In genomic region chr17:76383645-76384221, GRCh38 we compare ENCODE assay signal across 1 cellular context.
TF ChIP-seq lines count a peak whose summit lies in the region.

No MANE protein-coding gene starts in this region.

TF ChIP-seq in HepG2, 621 proteins besides CTCF, POLR2A, EP300 and RAD21 (continued from another document and continues in another):
- TF ChIP-seq CREB3 (CRISPR knock-in tag; IDR thresholded peaks at IDR 0.05) (no peak; the same call in 1 of the 2 replicates), SRY (CRISPR knock-in tag; IDR thresholded peaks at IDR 0.05) (0 out of 2 replicates have a peak, but pooled peaks have one; percentile 8), TSC22D2 (CRISPR knock-in tag; IDR thresholded peaks at IDR 0.05; ENCODE audit: borderline replicate concordance) (0 out of 2 replicates have a peak, but pooled peaks have one; percentile 24), AKAP8 (CRISPR knock-in tag; IDR thresholded peaks at IDR 0.05) (0 out of 2 replicates have a peak, but pooled peaks have one; percentile 14), KDM4B (CRISPR knock-in tag; IDR thresholded peaks at IDR 0.05) (0 out of 2 replicates have a peak, but pooled peaks have one; percentile 21), CBFB (CRISPR knock-in tag; IDR thresholded peaks at IDR 0.05) (peak; percentile 49; the same call in 1 of the 2 replicates), ZNF670 (CRISPR knock-in tag; IDR thresholded peaks at IDR 0.05; ENCODE audit: borderline replicate concordance) (0 out of 2 replicates have a peak, but pooled peaks have one; percentile 60), TEF (CRISPR knock-in tag; IDR thresholded peaks at IDR 0.05) (no peak), KDM2A (CRISPR knock-in tag; IDR thresholded peaks at IDR 0.05; ENCODE audit: borderline replicate concordance, low read depth) (peak; percentile 91), GABPB1 (CRISPR knock-in tag; IDR thresholded peaks at IDR 0.05) (peak; percentile 28), ZNF253 (CRISPR knock-in tag; IDR thresholded peaks at IDR 0.05; ENCODE audit: borderline replicate concordance) (no peak), ZNF737 (CRISPR knock-in tag; IDR thresholded peaks at IDR 0.05; ENCODE audit: borderline replicate concordance) (no peak), ZNF788 (CRISPR knock-in tag; IDR thresholded peaks at IDR 0.05; ENCODE audit: borderline replicate concordance) (0 out of 2 replicates have a peak, but pooled peaks have one; percentile 84), TEAD3 (CRISPR knock-in tag; optimal IDR thresholded peaks at IDR 0.05; ENCODE audit: borderline replicate concordance) (no peak), XRCC5 (optimal IDR thresholded peaks at IDR 0.05; ENCODE audit: low read length) (peak; percentile 42), KDM1A (CRISPR knock-in tag; IDR thresholded peaks at IDR 0.05) (no peak), ZNF512B (CRISPR knock-in tag; IDR thresholded peaks at IDR 0.05; ENCODE audit: borderline replicate concordance) (no peak), ZNF501 (CRISPR knock-in tag; IDR thresholded peaks at IDR 0.05) (peak; percentile 21; the same call in 1 of the 2 replicates), ATM (IDR thresholded peaks at IDR 0.05; ENCODE audit: borderline replicate concordance) (no peak), ZNF205 (CRISPR knock-in tag; IDR thresholded peaks at IDR 0.05) (peak; percentile 20; the same call in 1 of the 2 replicates), TBL1XR1 (IDR thresholded peaks at IDR 0.05; ENCODE audit: borderline replicate concordance, low read length, partially characterized antibody) (no peak), RXRA (CRISPR knock-in tag; IDR thresholded peaks at IDR 0.05) (peak; percentile 55; the same call in 1 of the 2 replicates), CEBPZ (IDR thresholded peaks at IDR 0.05; ENCODE audit: low read length) (no peak), HHEX (CRISPR knock-in tag; IDR thresholded peaks at IDR 0.05) (no peak), MAX (IDR thresholded peaks at IDR 0.05) (peak; percentile 23), ZBTB14 (CRISPR knock-in tag; IDR thresholded peaks at IDR 0.05) (no peak), ZNF276 (CRISPR knock-in tag; IDR thresholded peaks at IDR 0.05; ENCODE audit: low read depth) (no peak), ZBTB2 (CRISPR knock-in tag; IDR thresholded peaks at IDR 0.05; ENCODE audit: low read depth) (peak; percentile 22; the same call in 1 of the 2 replicates), GFI1 (CRISPR knock-in tag; IDR thresholded peaks at IDR 0.05; ENCODE audit: borderline replicate concordance) (peak; percentile 71; the same call in 1 of the 2 replicates), TBP (CRISPR knock-in tag; IDR thresholded peaks at IDR 0.05) (no peak), PRDM15 (CRISPR knock-in tag; IDR thresholded peaks at IDR 0.05) (no peak), NFE2L1 (CRISPR knock-in tag; IDR thresholded peaks at IDR 0.05; ENCODE audit: borderline replicate concordance) (0 out of 2 replicates have a peak, but pooled peaks have one; percentile 66), KMT2A (CRISPR knock-in tag; IDR thresholded peaks at IDR 0.05) (no peak), GLI4 (CRISPR knock-in tag; IDR thresholded peaks at IDR 0.05; ENCODE audit: borderline replicate concordance) (no peak), LBX2 (CRISPR knock-in tag; IDR thresholded peaks at IDR 0.05; ENCODE audit: borderline replicate concordance) (0 out of 2 replicates have a peak, but pooled peaks have one; percentile 18), ZNF558 (CRISPR knock-in tag; IDR thresholded peaks at IDR 0.05; ENCODE audit: borderline replicate concordance) (peak; percentile 35; the same call in 1 of the 2 replicates), KLF15 (CRISPR knock-in tag; IDR thresholded peaks at IDR 0.05; ENCODE audit: borderline replicate concordance) (peak; percentile 63; the same call in 1 of the 2 replicates), NCOA1 (CRISPR knock-in tag; IDR thresholded peaks at IDR 0.05) (0 out of 2 replicates have a peak, but pooled peaks have one; percentile 31), YEATS2 (CRISPR knock-in tag; IDR thresholded peaks at IDR 0.05; ENCODE audit: borderline replicate concordance) (peak; percentile 56; the same call in 1 of the 2 replicates), ATF6 (CRISPR knock-in tag; conservative IDR thresholded peaks at IDR 0.05) (no peak; the same call in 1 of the 2 replicates), MYC (CRISPR knock-in tag; IDR thresholded peaks at IDR 0.05; ENCODE audit: borderline replicate concordance) (peak; percentile 65; the same call in 1 of the 2 replicates)
